In genomic region chr7:23013715-23014649, GRCh38 we compare ENCODE assay signal across 8 cellular contexts. TPM values are rescaled to one million over a fixed set of nuclear protein-coding genes. Genes with fewer than 3 reads are reported as not detected.
DNase-seq lines count a peak whose midpoint lies in the region; ATAC-seq and TF ChIP-seq lines count a peak whose summit lies in the region.

HYCC1 (minus strand) TSS chr7:23014130; CDS start chr7:22991111, 23,019 bp downstream.

- peaks cover 4% of the 10 kb centered on the region for H3K36me3 Mint-ChIP-seq in activated B cell treated with CpG ODN at 0.5 μM for 24 hours (ENCODE audit: low read depth)

- H3K4me3 Mint-ChIP-seq in activated B cell treated with CpG ODN at 0.5 μM for 24 hours, result peak within 1 kb of the TSS; percentile 99

- TF ChIP-seq CTCF in AG09319 (IDR thresholded peaks at IDR 0.05; ENCODE audit: low read depth, low read length) (peak; percentile 55), activated B cell treated with CpG ODN at 0.5 μM for 24 hours (IDR thresholded peaks at IDR 0.05) (no peak)

- peak within 1 kb of the TSS; percentile 45 for H3K27ac ChIP-seq in caudate nucleus (ENCODE audit: low read depth, low read length)

- peaks cover 44% of the 10 kb centered on the region for H3K4me1 Mint-ChIP-seq in activated B cell treated with CpG ODN at 0.5 μM for 24 hours

- peak; percentile 98 for DNase-seq in AG09319 (ENCODE audit: extremely low read depth, low read depth)
- peak; percentile 98 for DNase-seq in NCI-H226
- peak; percentile 95 for DNase-seq in activated B cell treated with CpG ODN at 0.5 μM for 24 hours
- DNase-seq in caudate nucleus (lab: John Stamatoyannopoulos, UW), result peak; percentile 71 to 100 (median 99)
- peak; percentile 99 for DNase-seq in inferior parietal cortex (ENCODE audit: extremely low spot score)
- peak; percentile 98 for DNase-seq in stimulated activated CD4-positive, alpha-beta T cell treated with anti-CD3 and anti-CD28 coated beads, Interleukin-12 subunit alpha, Interleukin-12 subunit beta, amount 100 ng/mL, for 24 hours (ENCODE audit: low read depth in 2 of 2)

- peaks cover 2% of the 10 kb centered on the region for H3K9me3 Mint-ChIP-seq in activated B cell treated with CpG ODN at 0.5 μM for 24 hours

- ATAC-seq in HG03196 (IDR thresholded peaks at IDR 0.05; ENCODE audit: unreplicated experiment), result peak; percentile 94
- peak; percentile 96 for ATAC-seq in activated B cell treated with CpG ODN at 0.5 μM for 24 hours (ENCODE audit: low read depth)

- peak; percentile 99 for TF ChIP-seq POLR2A in GM18951 (IDR thresholded peaks at IDR 0.05; ENCODE audit: extremely low read depth, insufficient read depth, insufficient read length)

- intact Hi-C loops in activated B cell treated with CpG ODN at 0.5 μM for 24 hours (cut with micrococcal nuclease), result loop anchor here (1.0 to 10.0 kb wide), 15 partner anchors 10 to 1586 kb away; partner anchors contain the start of genes CCDC126, CDCA7L, KLHL7 and NUP42

- in situ Hi-C loops in GM18951 (cut with MboI; ENCODE audit: low sequenced_read_pairs, unreplicated experiment), result no loop called here

- peak within 1 kb of the TSS; percentile 93 for H3K27ac Mint-ChIP-seq in activated B cell treated with CpG ODN at 0.5 μM for 24 hours

- CTCF ChIA-PET in activated B cell treated with CpG ODN at 0.5 μM for 24 hours (lab: Charles Lee), result no interaction called here

- H3K27me3 Mint-ChIP-seq in activated B cell treated with CpG ODN at 0.5 μM for 24 hours, result no peaks in the 10 kb centered on the region

- POLR2A ChIA-PET in activated B cell treated with CpG ODN at 0.5 μM for 24 hours (lab: Charles Lee), result interaction anchor here (0.6 kb wide), 1 partner anchor 453 kb away, joined by 6 read pairs; no protein-coding TSS in a partner anchor

RNA-seq across cellular contexts. Expression of gene HYCC1, which starts in this region (rescaled TPM):
- 39.9 and 41.9 TPM in 2 replicates for total RNA-seq in activated B cell treated with CpG ODN at 0.5 μM for 24 hours

Comparison
In these comparisons a context has a peak if more than half of its experiments do, and no peak if none do; other contexts are left out.
1. Peak in every context shown above with its lines: DNase-seq, ATAC-seq and H3K27ac ChIP-seq.